In the genomic region with DNA sequence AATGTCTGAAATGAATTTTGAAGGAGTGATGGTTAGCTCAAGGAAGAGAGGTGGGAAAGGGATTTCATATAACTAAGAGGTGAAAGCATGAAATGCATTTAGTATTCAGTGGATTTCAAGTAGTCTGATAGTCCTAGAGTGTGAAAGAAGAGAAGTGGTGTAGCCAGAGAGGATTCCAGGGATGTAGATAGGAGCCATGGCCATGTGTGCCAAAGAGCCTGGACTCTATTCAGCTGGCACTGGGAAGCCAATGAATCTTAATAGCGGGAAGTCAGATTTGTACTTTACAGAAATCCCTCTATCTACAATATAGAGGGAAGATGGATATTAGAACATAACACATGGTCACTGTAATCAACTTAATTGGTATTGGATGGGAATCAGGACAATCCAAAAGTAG, we compare ENCODE assay signal across 22 cellular contexts. TPM values are rescaled to one million over a fixed set of nuclear protein-coding genes. Genes with fewer than 3 reads are reported as not detected.
"Had no signal": no experiment of that assay in that cellular context is flagged by ENCODE, and none has a peak within 500 bp of the region (broad histone marks: within the 10 kb centered on the region; RNA-seq: fewer than 3 reads in every experiment).

No MANE protein-coding gene starts in this region.

- H3K27ac ChIP-seq: KMS-11, SJCRH30 had no signal

- H3K27me3 ChIP-seq: SJCRH30 had no signal

- H3K4me3 ChIP-seq: SJCRH30 had no signal

- H3K9me3 ChIP-seq: SJCRH30 had no signal

- H3K36me3 ChIP-seq: SJCRH30 had no signal

- DNase-seq: IMR-90, Kasumi-1, MM.1S, NCI-H1092 treated with DMSO at 0.1 percent for 48 hours, NCI-H1436, NCI-H187, NCI-H2029, NCI-H2081 treated with DMSO at 0.1 percent for 48 hours, NCI-H2171, NCI-H345, NCI-H446 treated with DMSO at 0.1 percent for 48 hours, NCI-H510A treated with DMSO at 0.1 percent for 48 hours, NCI-H526, NCI-H82, RPMI8226, SHP77 treated with DMSO at 0.1 percent for 48 hours, SJCRH30 had no signal

- ATAC-seq: HepG2, SK-N-SH treated with all-trans-retinoic acid at 6 μM for 48 hours had no signal

RNA-seq across cellular contexts. Expression of a gene that starts 8.3 kb away (rescaled TPM):
- total RNA-seq: HepG2, HT1080, IMR-90, M059J had no signal
- polyA plus RNA-seq: HepG2, IMR-90 had no signal

RNA-seq across cellular contexts. Expression of a gene that starts 10.9 kb away (rescaled TPM):
- total RNA-seq: HepG2, SJCRH30 had no signal
- polyA plus RNA-seq: HepG2 had no signal
